ENCODE assay signal across 15 cellular contexts in genomic region chr9:18668944-18669343, GRCh38.
A peak's percentile ranks its signal among the peaks of the same experiment; 100 is the strongest.
DNase-seq lines count a peak whose midpoint lies in the region; FAIRE-seq and TF ChIP-seq lines count a peak whose summit lies in the region.
"Had no signal": no experiment of that assay in that cellular context is flagged by ENCODE, and none has a peak within 500 bp of the region (broad histone marks: within the 10 kb centered on the region; RNA-seq: fewer than 3 reads in every experiment).

No MANE protein-coding gene starts in this region.

- peaks cover 0 to 92% of the 10 kb centered on the region in 2 experiments for H3K36me3 ChIP-seq in mesenchymal stem cell (ENCODE audit: control insufficient read depth in 1 of 2, insufficient read depth in 2 of 2, low read depth in 1 of 2, low read length in 2 of 2)
- no peaks in the 10 kb centered on the region for H3K36me3 ChIP-seq in SJCRH30
- H3K36me3 ChIP-seq: heart left ventricle, thoracic aorta had no signal

- no peak for TF ChIP-seq POLR2A in GM12891 (IDR thresholded peaks at IDR 0.05; ENCODE audit: low read depth, low read length)

- H3K4me3 ChIP-seq in mesenchymal stem cell (ENCODE audit: insufficient read depth in 1 of 2, low read depth in 1 of 2, low read length in 2 of 2) (no peak overlapping the region), SJCRH30 (no peak overlapping the region)
- H3K4me3 ChIP-seq: heart left ventricle, thoracic aorta had no signal

- DNase-seq in GM12891 (ENCODE audit: insufficient read length, low spot score) (no peak), NCI-H2196 (lab: John Stamatoyannopoulos, UW; ENCODE audit: unreplicated experiment) (peak; percentile 47), epithelial cell of prostate (ENCODE audit: low read depth, low spot score) (peak; percentile 50), mesenchymal stem cell (peak; percentile 5), LoVo (ENCODE audit: low spot score) (no peak), SJCRH30 (no peak), retina (no peak)
- no peak for DNase-seq in stimulated activated CD4-positive, alpha-beta T cell treated with anti-CD3 and anti-CD28 coated beads, Interleukin-12 subunit alpha, Interleukin-12 subunit beta, amount 100 ng/mL, for 4 hours
- DNase-seq: activated CD4-positive, alpha-beta memory T cell treated with anti-CD3 and anti-CD28 coated beads for 36 hours; activated T-cell treated with anti-CD3 and anti-CD28 coated beads, Interleukin-2, amount 50 U/mL, for 48 hours; heart left ventricle; small intestine; SW 1271 had no signal

- no peak overlapping the region for H3K4ac ChIP-seq in mesenchymal stem cell (ENCODE audit: low read depth in 1 of 2, low read length in 2 of 2)

- peak; percentile 23 for FAIRE-seq in GM12891 (lab: Jason Lieb, UNC)
- FAIRE-seq: small intestine had no signal

- H3K23ac ChIP-seq in mesenchymal stem cell (ENCODE audit: low read length in 2 of 2), result no peak overlapping the region

- 8% methylated on average over 2 of the region's 2 CpGs for WGBS in mesenchymal stem cell

- H2AK5ac ChIP-seq in mesenchymal stem cell (ENCODE audit: low read length, severe bottlenecking), result no peak overlapping the region

- no peak overlapping the region for H4K91ac ChIP-seq in mesenchymal stem cell (ENCODE audit: low read length)

- H2BK12ac ChIP-seq in mesenchymal stem cell (ENCODE audit: low read length in 2 of 2), result no peak overlapping the region

- no peak overlapping the region for H2AFZ ChIP-seq in mesenchymal stem cell (ENCODE audit: low read depth, low read length)
- H2AFZ ChIP-seq: parathyroid adenoma had no signal

- no peak overlapping the region for H2BK120ac ChIP-seq in mesenchymal stem cell (ENCODE audit: low read depth, low read length)

- no peak overlapping the region for H3K14ac ChIP-seq in mesenchymal stem cell (ENCODE audit: low read length in 2 of 2)

- H4K8ac ChIP-seq in mesenchymal stem cell (ENCODE audit: low read length), result no peak overlapping the region

- H3K9ac ChIP-seq in mesenchymal stem cell (ENCODE audit: low read length), result no peak overlapping the region
- H3K9ac ChIP-seq: parathyroid adenoma had no signal

- no peak overlapping the region for H2BK5ac ChIP-seq in mesenchymal stem cell (ENCODE audit: low read depth, low read length, poor library complexity, severe bottlenecking)

- H3K4me2 ChIP-seq in mesenchymal stem cell (ENCODE audit: low read length, poor library complexity, severe bottlenecking), result no peak overlapping the region

- H3K27ac ChIP-seq in epithelial cell of prostate (no peak overlapping the region), mesenchymal stem cell (ENCODE audit: low read length, poor library complexity, severe bottlenecking) (no peak overlapping the region), SJCRH30 (no peak overlapping the region)
- H3K27ac ChIP-seq: heart left ventricle, parathyroid adenoma, thoracic aorta had no signal

- no peaks in the 10 kb centered on the region for H3K27me3 ChIP-seq in mesenchymal stem cell (ENCODE audit: control insufficient read depth in 1 of 2, insufficient read depth in 1 of 2, low read length in 2 of 2)
- H3K27me3 ChIP-seq in SJCRH30, result no peaks in the 10 kb centered on the region
- H3K27me3 ChIP-seq: heart left ventricle had no signal

- H3K9me3 ChIP-seq in mesenchymal stem cell (ENCODE audit: control insufficient read depth, low read length), result no peaks in the 10 kb centered on the region
- H3K9me3 ChIP-seq in SJCRH30 (replicated peaks), result no peaks in the 10 kb centered on the region
- H3K9me3 ChIP-seq: heart left ventricle, thoracic aorta had no signal

- H3K18ac ChIP-seq in mesenchymal stem cell (ENCODE audit: low read depth in 1 of 2, low read length in 2 of 2), result no peak overlapping the region

- H3K79me1 ChIP-seq in mesenchymal stem cell (replicated peaks; ENCODE audit: low read length, poor library complexity, severe bottlenecking), result no peaks in the 10 kb centered on the region

- H2BK15ac ChIP-seq in mesenchymal stem cell (ENCODE audit: low read depth, poor library complexity, severe bottlenecking), result no peak overlapping the region

- no peaks in the 10 kb centered on the region for H3K4me1 ChIP-seq in mesenchymal stem cell (ENCODE audit: control insufficient read depth, insufficient read depth, low read depth, low read length)
- H3K4me1 ChIP-seq in SJCRH30, result peaks cover 8% of the 10 kb centered on the region

TF ChIP-seq in GM12891, 5 proteins besides CTCF, POLR2A, EP300 and RAD21:
- TF ChIP-seq SPI1 (IDR thresholded peaks at IDR 0.05; ENCODE audit: low read depth, low read length), result no peak
- TF ChIP-seq POU2F2 (IDR thresholded peaks at IDR 0.05; ENCODE audit: low read depth, low read length), result no peak
- TF ChIP-seq TAF1 (IDR thresholded peaks at IDR 0.05; ENCODE audit: low read depth, low read length), result no peak
- TF ChIP-seq PAX5 (IDR thresholded peaks at IDR 0.05; ENCODE audit: insufficient read depth, low read length, severe bottlenecking), result no peak
- no peak for TF ChIP-seq POLR2AphosphoS5 (IDR thresholded peaks at IDR 0.05; ENCODE audit: low read depth, low read length)

Comparison
In these comparisons a context has a peak if more than half of its experiments do, and no peak if none do; other contexts are left out.
1. DNase-seq: peak in NCI-H2196 (single experiment), epithelial cell of prostate (single experiment) and mesenchymal stem cell (single experiment); none in GM12891 (single experiment), LoVo (single experiment), SJCRH30 (0 of 2), retina (single experiment) and stimulated activated CD4-positive, alpha-beta T cell treated with anti-CD3 and anti-CD28 coated beads, Interleukin-12 subunit alpha, Interleukin-12 subunit beta, amount 100 ng/mL, for 4 hours (single experiment).